In genomic region chr15:73951044-73951561, GRCh38 we compare ENCODE assay signal across 8 cellular contexts. TPM values are rescaled to one million over a fixed set of nuclear protein-coding genes. Genes with fewer than 3 reads are reported as not detected.
DNase-seq lines count a peak whose midpoint lies in the region; ATAC-seq and TF ChIP-seq lines count a peak whose summit lies in the region.

No MANE protein-coding gene starts in this region.

- H3F3A ChIP-seq in neural cell (ENCODE audit: insufficient read depth, low read length, poor library complexity, severe bottlenecking), result no peaks in the 10 kb centered on the region

- no peaks in the 10 kb centered on the region for H4K20me1 ChIP-seq in neural cell (ENCODE audit: insufficient read depth)

- TF ChIP-seq RAD21 in neural cell (conservative IDR thresholded peaks at IDR 0.05), result peak; percentile 77

- H3K27ac ChIP-seq in SJCRH30 (peak overlapping the region; percentile 85), neural cell (ENCODE audit: low read length) (peak overlapping the region; percentile 86)

- DNase-seq in GM03348 (ENCODE audit: low spot score) (peak; percentile 95), KBM-7 (peak; percentile 97), SJCRH30 (peak; percentile 96 to 97), fibroblast of the conjunctiva (ENCODE audit: low read depth) (peak; percentile 93)
- DNase-seq in activated gamma-delta T cell treated with anti-CD3 and anti-CD28 coated beads, Interleukin-2, amount 50 U/mL, for 16 hours (ENCODE audit: low read depth), result peak; percentile 63
- peak; percentile 39 for DNase-seq in stimulated activated naive CD4-positive, alpha-beta T cell treated with Interleukin-2 at 50 U/mL for 16 hours (lab: John Stamatoyannopoulos, UW)

- H2AFZ ChIP-seq in neural cell (ENCODE audit: low read depth, low read length), result peak overlapping the region; percentile 42

- peaks cover 20% of the 10 kb centered on the region for H3K4me1 ChIP-seq in SJCRH30

- TF ChIP-seq EP300 in neural cell (conservative IDR thresholded peaks at IDR 0.05; ENCODE audit: poor library complexity, severe bottlenecking), result peak; percentile 63

- H3K27me3 ChIP-seq in SJCRH30 (no peaks in the 10 kb centered on the region), neural cell (ENCODE audit: insufficient read depth, low read depth, low read length) (no peaks in the 10 kb centered on the region)

- H3K36me3 ChIP-seq in SJCRH30, result no peaks in the 10 kb centered on the region
- H3K36me3 ChIP-seq in neural cell (ENCODE audit: insufficient read depth, low read length), result no peaks in the 10 kb centered on the region

- ATAC-seq in HG03108 (IDR thresholded peaks at IDR 0.05; ENCODE audit: unreplicated experiment), result no peak

- H3K4me3 ChIP-seq in SJCRH30 (no peak overlapping the region), neural cell (ENCODE audit: low read length) (peak overlapping the region; percentile 45)

- peak overlapping the region; percentile 37 for H3K4me2 ChIP-seq in neural cell (ENCODE audit: low read length)

- H3K9me3 ChIP-seq in SJCRH30 (replicated peaks) (no peaks in the 10 kb centered on the region), neural cell (ENCODE audit: low read length) (no peaks in the 10 kb centered on the region)

- in situ Hi-C loops in KBM-7 (cut with MboI; ENCODE audit: low pct_unique_long_range_greater_than_20kb, low sequenced_read_pairs), result no loop called here

- no peaks in the 10 kb centered on the region for H3K79me2 ChIP-seq in neural cell (replicated peaks; ENCODE audit: insufficient read depth, low read length)

- H3K9ac ChIP-seq in neural cell (ENCODE audit: low read length), result peak overlapping the region; percentile 62

- H3K9me2 ChIP-seq in neural cell (ENCODE audit: insufficient read depth, low read length), result no peaks in the 10 kb centered on the region

- TF ChIP-seq CTCF in neural cell (IDR thresholded peaks at IDR 0.05; ENCODE audit: poor library complexity, severe bottlenecking), result peak; percentile 75

TF ChIP-seq in neural cell, 6 proteins besides CTCF, POLR2A, EP300 and RAD21:
- TF ChIP-seq EZH2 (IDR thresholded peaks at IDR 0.05; ENCODE audit: borderline replicate concordance, insufficient read depth, low read length, poor library complexity, severe bottlenecking) (no peak), MXI1 (conservative IDR thresholded peaks at IDR 0.05; ENCODE audit: poor library complexity, severe bottlenecking) (peak; percentile 52), SMC3 (conservative IDR thresholded peaks at IDR 0.05; ENCODE audit: poor library complexity) (peak; percentile 69), REST (IDR thresholded peaks at IDR 0.05; ENCODE audit: borderline replicate concordance) (peak; percentile 19), POLR2AphosphoS5 (IDR thresholded peaks at IDR 0.05) (peak; percentile 45), TAF1 (IDR thresholded peaks at IDR 0.05; ENCODE audit: low read depth) (no peak)

RNA-seq across cellular contexts. Expression of gene LOXL1, which starts 24.8 kb away (rescaled TPM):
- total RNA-seq in SJCRH30 (2014; rRNA removed; shearing (Covaris generic)), result 31.3 and 33.3 TPM in 2 replicates
- polyA plus RNA-seq in neural cell, result 1.9 and 2.1 TPM in 2 replicates
- polyA minus RNA-seq in neural cell, result 1.7 and 2.2 TPM in 2 replicates

RNA-seq across cellular contexts. Expression of gene STOML1, which starts 41.0 kb away (rescaled TPM):
- total RNA-seq in SJCRH30 (2014; rRNA removed; shearing (Covaris generic)), result 3.0 and 5.1 TPM in 2 replicates
- 49.5 and 59.4 TPM in 2 replicates for polyA plus RNA-seq in neural cell
- polyA minus RNA-seq in neural cell, result 37.3 and 39.2 TPM in 2 replicates

RNA-seq across cellular contexts. Expression of gene PML, which starts 43.4 kb away (rescaled TPM):
- total RNA-seq in SJCRH30 (2014; rRNA removed; shearing (Covaris generic)), result 9.8 and 11.7 TPM in 2 replicates
- polyA plus RNA-seq in neural cell, result 4.7 and 10.9 TPM in 2 replicates
- 12.9 and 14.8 TPM in 2 replicates for polyA minus RNA-seq in neural cell

Comparison
In these comparisons a context has a peak if more than half of its experiments do, and no peak if none do; other contexts are left out.
1. DNase-seq: peak in every context shown above with its lines; median percentile 97 in KBM-7; 96 in SJCRH30; 95 in GM03348; 93 in fibroblast of the conjunctiva; 63 in activated gamma-delta T cell treated with anti-CD3 and anti-CD28 coated beads, Interleukin-2, amount 50 U/mL, for 16 hours; 39 in stimulated activated naive CD4-positive, alpha-beta T cell treated with Interleukin-2 at 50 U/mL for 16 hours.